Comparison of ENCODE assay signal across 8 cellular contexts in the genomic region with DNA sequence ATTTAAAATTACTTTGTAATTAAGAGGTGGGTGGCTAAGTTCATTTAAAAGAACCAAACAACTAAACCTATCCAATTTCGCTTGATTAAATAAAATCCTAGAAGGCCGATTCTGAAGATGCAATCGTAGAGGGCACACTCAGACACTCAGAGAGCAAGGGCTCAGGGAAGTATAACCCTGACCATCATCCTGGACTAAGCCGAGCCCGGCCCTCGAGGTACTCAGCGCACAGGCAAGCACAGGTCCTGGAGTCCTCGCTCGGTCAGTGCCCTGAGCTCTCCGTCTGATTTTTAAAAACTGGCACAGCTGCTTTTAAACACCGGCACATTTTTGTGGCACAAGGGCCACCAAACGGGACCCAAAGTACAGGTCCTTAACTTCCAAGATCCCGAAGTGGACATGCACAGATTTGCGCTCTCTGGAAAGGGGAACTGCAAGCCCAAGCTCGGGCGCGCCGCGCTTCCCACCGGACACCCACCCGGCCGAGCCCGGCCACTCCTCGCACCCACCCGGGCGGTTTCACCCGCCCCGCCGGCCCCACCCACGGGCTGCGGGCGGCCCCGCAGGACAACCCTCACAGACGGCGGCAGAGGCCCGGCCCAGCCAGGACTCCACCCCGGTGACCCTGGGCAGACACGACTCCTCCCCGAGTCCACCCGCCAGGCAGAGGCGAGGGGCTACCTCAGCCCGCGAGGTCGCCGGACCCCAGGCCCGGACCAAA.
DNase-seq lines count a peak whose midpoint lies in the region; ATAC-seq and TF ChIP-seq lines count a peak whose summit lies in the region.
"Not testable (repeated sequence)": the region's sequence is repeated elsewhere in the genome, so short reads cannot be mapped to it uniquely, and the experiment has no call there.

No MANE protein-coding gene starts in this region.

- not testable (repeated sequence) for H3K27me3 ChIP-seq in HL-60 (ENCODE audit: insufficient read depth, poor library complexity, severe bottlenecking); iPS-18a (ENCODE audit: control insufficient read depth, insufficient read depth, low read length); parathyroid adenoma (ENCODE audit: control insufficient read depth, insufficient read depth, low read length)

- peak; percentile 26 for ATAC-seq in GM18517 (IDR thresholded peaks at IDR 0.05; ENCODE audit: unreplicated experiment)

- CTCF ChIA-PET in activated CD4-positive, alpha-beta T cell treated with anti-CD3 and anti-CD28 coated beads, Interleukin-2, amount 10 ng/mL, durations not matched to agents 7 days and 5 days (lab: Charles Lee): not testable (repeated sequence)

- H3K4me1 ChIP-seq in iPS-18a (ENCODE audit: control insufficient read depth, low read depth, low read length); parathyroid adenoma; urinary bladder (ENCODE audit: insufficient read depth): not testable (repeated sequence)

- not testable (repeated sequence) for H3K27ac ChIP-seq in HL-60 (replicated peaks); iPS-18a (ENCODE audit: low read length); parathyroid adenoma; urinary bladder (ENCODE audit: low read depth)

- H3K4me3 Mint-ChIP-seq in HFFc6: peak overlapping the region; percentile 82
- H3K4me3 Mint-ChIP-seq in activated CD4-positive, alpha-beta T cell treated with anti-CD3 and anti-CD28 coated beads, Interleukin-2, amount 10 ng/mL, durations not matched to agents 7 days and 5 days: peak overlapping the region; percentile 38

- not testable (repeated sequence) for H3K4me1 Mint-ChIP-seq in HFFc6 (ENCODE audit: low read depth); activated CD4-positive, alpha-beta T cell treated with anti-CD3 and anti-CD28 coated beads, Interleukin-2, amount 10 ng/mL, durations not matched to agents 7 days and 5 days

- not testable (repeated sequence) for H3K79me2 ChIP-seq in parathyroid adenoma

- not testable (repeated sequence) for H3K27me3 Mint-ChIP-seq in HFFc6 (ENCODE audit: insufficient read depth); activated CD4-positive, alpha-beta T cell treated with anti-CD3 and anti-CD28 coated beads, Interleukin-2, amount 10 ng/mL, durations not matched to agents 7 days and 5 days

- H3K36me3 ChIP-seq in iPS-18a (ENCODE audit: control insufficient read depth, low read depth, low read length); parathyroid adenoma (ENCODE audit: control insufficient read depth, insufficient read depth, low read length); urinary bladder (ENCODE audit: insufficient read depth): not testable (repeated sequence)

- DNase-seq in HFFc6; HL-60 (ENCODE audit: low read depth in 1 of 2, low spot score in 1 of 2): not testable (repeated sequence)
- peak; percentile 12 for DNase-seq in activated CD4-positive, alpha-beta T cell treated with anti-CD3 and anti-CD28 coated beads, Interleukin-2, amount 10 ng/mL, durations not matched to agents 7 days and 5 days
- peak; percentile 12 for DNase-seq in central memory CD4-positive, alpha-beta T cell

- peak overlapping the region; percentile 46 for H2AFZ ChIP-seq in parathyroid adenoma

- TF ChIP-seq CTCF in HFFc6 (IDR thresholded peaks at IDR 0.05); HL-60 (IDR thresholded peaks at IDR 0.05; ENCODE audit: insufficient read depth, low read length); parathyroid adenoma (IDR thresholded peaks at IDR 0.05): not testable (repeated sequence)

- H3K27ac Mint-ChIP-seq in HFFc6; activated CD4-positive, alpha-beta T cell treated with anti-CD3 and anti-CD28 coated beads, Interleukin-2, amount 10 ng/mL, durations not matched to agents 7 days and 5 days: not testable (repeated sequence)

- not testable (repeated sequence) for H3K9me3 ChIP-seq in iPS-18a (ENCODE audit: control insufficient read depth, low read depth, low read length); parathyroid adenoma (ENCODE audit: control insufficient read depth, low read length)

- not testable (repeated sequence) for H3K36me3 Mint-ChIP-seq in HFFc6 (ENCODE audit: low read depth); activated CD4-positive, alpha-beta T cell treated with anti-CD3 and anti-CD28 coated beads, Interleukin-2, amount 10 ng/mL, durations not matched to agents 7 days and 5 days (ENCODE audit: low read depth)

- H3K4me2 ChIP-seq in parathyroid adenoma (ENCODE audit: low read length): not testable (repeated sequence)

- under 1% methylated on average over 20 of the region's 46 CpGs for WGBS in urinary bladder

- H3K9me3 Mint-ChIP-seq in HFFc6; activated CD4-positive, alpha-beta T cell treated with anti-CD3 and anti-CD28 coated beads, Interleukin-2, amount 10 ng/mL, durations not matched to agents 7 days and 5 days: not testable (repeated sequence)

- POLR2A ChIA-PET in activated CD4-positive, alpha-beta T cell treated with anti-CD3 and anti-CD28 coated beads, Interleukin-2, amount 10 ng/mL, durations not matched to agents 7 days and 5 days (lab: Charles Lee): not testable (repeated sequence)

- H3K9ac ChIP-seq in iPS-18a (ENCODE audit: low read length); parathyroid adenoma: not testable (repeated sequence)

- H3K4me3 ChIP-seq in HL-60 (replicated peaks; ENCODE audit: insufficient read depth, low read length) (peak overlapping the region; percentile 64), iPS-18a (ENCODE audit: low read length) (peak overlapping the region; percentile 40), parathyroid adenoma (ENCODE audit: low read depth, low read length) (peak overlapping the region; percentile 34), urinary bladder (ENCODE audit: low read depth, low read length) (peak overlapping the region; percentile 47)
